ENCODE assay signal across 20 cellular contexts in the genomic region with DNA sequence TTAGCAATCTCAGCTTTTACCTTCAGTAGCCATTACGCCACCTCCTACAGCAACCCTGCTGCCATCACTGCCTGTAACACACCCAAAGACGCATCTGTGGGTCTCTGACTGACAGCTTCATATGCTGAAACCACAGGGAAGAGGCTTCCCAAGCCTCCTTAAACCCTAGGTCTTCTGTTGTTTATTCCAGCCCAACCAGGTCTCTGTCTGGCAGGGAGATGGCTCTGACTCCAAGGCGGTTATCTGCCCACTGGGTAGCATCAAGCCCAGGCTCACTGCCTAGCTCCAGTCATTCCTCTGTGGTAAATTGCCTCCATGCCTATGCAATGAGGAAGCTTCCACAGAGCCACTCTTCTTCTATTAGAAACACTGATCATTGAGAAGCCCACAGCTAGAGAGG.
"Had no signal": no experiment of that assay in that cellular context is flagged by ENCODE, and none has a peak within 500 bp of the region (broad histone marks: within the 10 kb centered on the region; RNA-seq: fewer than 3 reads in every experiment).

No MANE protein-coding gene starts in this region.

- H3K27ac ChIP-seq: HL-60, SJSA1, SK-N-MC had no signal

- DNase-seq: Karpas-422, KG1, MG63, NCI-H1092, NCI-H1105 treated with DMSO at 0.1 percent for 48 hours, NCI-H1417 treated with DMSO at 0.1 percent for 48 hours, NCI-H146, NCI-H1694 treated with DMSO at 0.1 percent for 48 hours, NCI-H1930, NCI-H2081, NCI-H2107, NCI-H2227 treated with DMSO at 0.1 percent for 48 hours, NCI-H524, NCI-H748 treated with DMSO at 0.1 percent for 48 hours, Right ventricle myocardium superior, RPMI8226, SIG-M5 had no signal

- H3K4me1 ChIP-seq: SJSA1 had no signal

- H3K27me3 ChIP-seq: SJSA1 had no signal

- H3K4me3 ChIP-seq: MG63, SJSA1, SK-N-MC had no signal

- H3K9me3 ChIP-seq: SJSA1 had no signal

- H3K36me3 ChIP-seq: MG63, SJSA1 had no signal
